Comparison of ENCODE assay signal across 8 cellular contexts in the genomic region with DNA sequence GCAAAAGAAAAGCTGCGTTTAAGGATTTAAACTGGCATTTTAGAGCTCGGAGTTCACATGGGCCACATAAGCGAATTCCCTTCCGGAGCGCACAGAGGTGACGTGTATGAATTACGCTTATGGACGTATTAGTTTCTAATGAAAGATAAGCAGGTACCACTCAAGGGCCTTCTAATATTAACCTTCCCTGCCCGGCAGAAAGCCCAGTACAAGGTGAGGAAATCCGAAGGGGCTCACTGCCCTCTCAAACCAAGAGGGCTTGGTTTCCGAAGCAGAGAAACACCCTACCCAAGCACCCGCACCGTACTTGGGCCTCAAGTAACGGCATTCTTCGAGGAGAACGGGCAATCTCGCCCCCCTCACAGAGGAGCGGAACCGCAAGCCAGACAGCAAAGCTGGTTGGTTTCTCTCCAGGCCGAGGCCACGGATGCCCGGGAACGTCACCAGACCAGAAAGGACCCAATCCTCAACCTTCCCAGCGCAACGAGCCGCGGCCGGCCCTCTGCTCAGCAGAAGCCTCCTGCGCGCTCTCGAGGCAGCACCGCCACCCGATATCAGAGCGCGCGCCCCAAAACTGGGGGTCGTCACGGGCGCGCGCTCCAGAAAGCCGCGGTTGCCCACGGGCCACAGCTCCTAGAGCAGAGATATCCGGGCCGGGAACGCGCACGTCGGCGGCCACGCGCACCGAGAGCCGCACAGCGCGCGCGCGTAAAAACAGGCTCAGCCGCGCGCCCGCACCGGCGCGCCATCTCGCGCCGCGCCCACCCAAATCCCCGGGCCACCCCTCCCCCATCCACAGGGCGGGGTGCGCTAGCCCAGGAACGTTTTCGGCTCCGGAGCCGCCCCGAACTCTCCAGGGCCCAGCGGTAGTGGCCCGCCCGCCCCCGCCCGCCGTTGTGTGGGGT. TPM values are rescaled to one million over a fixed set of nuclear protein-coding genes. Genes with fewer than 3 reads are reported as not detected.
DNase-seq lines count a peak whose midpoint lies in the region; ATAC-seq and TF ChIP-seq lines count a peak whose summit lies in the region.

No MANE protein-coding gene starts in this region.

- no peak for TF ChIP-seq CTCF in AG10803 (conservative IDR thresholded peaks at IDR 0.05; ENCODE audit: low read length)

- H3K9ac ChIP-seq in endocrine pancreas (ENCODE audit: control insufficient read depth, insufficient read depth, low read length): peak overlapping the region; percentile 99

- H3K9me3 ChIP-seq in endocrine pancreas (ENCODE audit: control insufficient read depth, low read length) (no peaks in the 10 kb centered on the region), mesodermal cell (ENCODE audit: control insufficient read depth, low read length) (no peaks in the 10 kb centered on the region)

- 0% methylated on average over 61 to 62 of the region's 85 CpGs for WGBS in mesodermal cell (ENCODE audit: insufficient coverage in 2 of 2), 2 experiments

- H3K4me3 ChIP-seq in AG10803 (ENCODE audit: low read length): peak overlapping the region; percentile 96
- H3K4me3 ChIP-seq in endocrine pancreas (ENCODE audit: control insufficient read depth, insufficient read depth, low read length): peak overlapping the region; percentile 90
- peak overlapping the region; percentile 85 for H3K4me3 ChIP-seq in mesodermal cell (ENCODE audit: extremely low read depth, insufficient read depth, low read length, poor library complexity, severe bottlenecking)

- peak; percentile 74 for DNase-seq in AG10803 (ENCODE audit: low read depth)
- DNase-seq in NCI-H526 treated with DMSO at 0.1 percent for 48 hours (lab: John Stamatoyannopoulos, UW): peak; percentile 32
- DNase-seq in activated CD8-positive, alpha-beta memory T cell treated with anti-CD3 and anti-CD28 coated beads for 48 hours (ENCODE audit: low read depth in 2 of 3, low spot score in 2 of 3): peak; percentile 56 to 74 (median 71)
- peak; percentile 60 for DNase-seq in stimulated activated CD8-positive, alpha-beta memory T cell treated with anti-CD3 and anti-CD28 coated beads, Interleukin-15, amount 100 ng/mL, for 1 hour (ENCODE audit: low read depth)

- no peaks in the 10 kb centered on the region for H3K27me3 ChIP-seq in endocrine pancreas (ENCODE audit: control insufficient read depth, insufficient read depth, low read length)

- H3K36me3 ChIP-seq in endocrine pancreas (ENCODE audit: control insufficient read depth, insufficient read depth, low read length): no peaks in the 10 kb centered on the region
- peaks cover 52% of the 10 kb centered on the region for H3K36me3 ChIP-seq in mesodermal cell (ENCODE audit: control insufficient read depth, insufficient read depth, low read length)

- H3K27ac ChIP-seq in mesodermal cell (ENCODE audit: low read depth, low read length, severe bottlenecking): peak overlapping the region; percentile 100

- peaks cover 9% of the 10 kb centered on the region for H3K4me1 ChIP-seq in endocrine pancreas (ENCODE audit: control insufficient read depth, insufficient read depth, low read length)
- H3K4me1 ChIP-seq in mesodermal cell (ENCODE audit: control insufficient read depth, insufficient read depth, low read length, poor library complexity, severe bottlenecking): peaks cover 9% of the 10 kb centered on the region

- ATAC-seq in GM18907 (IDR thresholded peaks at IDR 0.05; ENCODE audit: unreplicated experiment) (peak; percentile 41), HG03196 (IDR thresholded peaks at IDR 0.05; ENCODE audit: unreplicated experiment) (peak; percentile 41)

RNA-seq across cellular contexts. Expression of a gene that starts 0.7 kb away (rescaled TPM):
- 94.6 TPM for polyA plus RNA-seq in mesodermal cell (2013, experiment 1 of 2)
- 92.0 TPM for polyA plus RNA-seq in mesodermal cell (2013, experiment 2 of 2)

RNA-seq across cellular contexts. Expression of a gene that starts 11.4 kb away (rescaled TPM):
- polyA plus RNA-seq in mesodermal cell (2013, experiment 1 of 2): 284 TPM
- 241 TPM for polyA plus RNA-seq in mesodermal cell (2013, experiment 2 of 2)

RNA-seq across cellular contexts. Expression of a gene that starts 27.4 kb away (rescaled TPM):
- polyA plus RNA-seq in mesodermal cell (2013, experiment 1 of 2): 38.8 TPM
- 33.9 TPM for polyA plus RNA-seq in mesodermal cell (2013, experiment 2 of 2)

RNA-seq across cellular contexts. Expression of a gene that starts 39.6 kb away (rescaled TPM):
- 221 TPM for polyA plus RNA-seq in mesodermal cell (2013, experiment 1 of 2)
- 188 TPM for polyA plus RNA-seq in mesodermal cell (2013, experiment 2 of 2)

Comparison
In these comparisons a context has a peak if more than half of its experiments do, and no peak if none do; other contexts are left out.
1. Peak in every context shown above with its lines: DNase-seq, ATAC-seq, H3K4me3 ChIP-seq and H3K27ac ChIP-seq.